24 cellular contexts compared by ENCODE assay signal in the genomic region with DNA sequence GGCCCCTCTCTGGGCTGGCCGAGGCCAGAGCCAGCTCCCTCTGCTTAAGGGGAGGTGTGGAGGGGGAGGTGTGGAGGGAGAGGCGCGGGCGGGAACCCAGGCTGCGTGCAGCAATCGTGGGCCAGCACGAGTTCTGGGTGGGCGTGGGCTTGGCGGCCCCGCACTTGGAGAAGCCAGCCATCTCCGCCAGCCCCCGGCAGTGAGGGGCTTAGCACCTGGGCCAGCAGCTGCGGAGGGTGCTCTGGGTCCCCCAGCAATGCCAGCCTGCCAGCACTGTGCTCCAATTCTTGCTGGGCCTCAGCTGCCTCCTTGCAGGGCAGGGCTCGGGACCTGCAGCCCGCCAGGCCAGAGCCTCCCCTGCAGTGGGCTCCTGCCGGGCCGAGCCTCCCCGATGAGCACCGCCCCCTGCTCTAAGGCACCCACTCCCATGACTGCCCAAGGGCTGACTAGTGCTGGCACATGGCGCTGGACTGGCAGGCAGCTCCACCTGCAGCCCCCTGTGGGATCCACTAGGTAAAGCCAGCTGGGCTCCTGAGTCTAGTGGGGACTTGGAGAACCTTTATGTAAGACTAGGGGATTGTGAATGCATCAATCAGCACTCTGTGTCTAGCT.
"Had no signal": no experiment of that assay in that cellular context is flagged by ENCODE, and none has a peak within 500 bp of the region (broad histone marks: within the 10 kb centered on the region; RNA-seq: fewer than 3 reads in every experiment).

No MANE protein-coding gene starts in this region.

- H3K9me3 ChIP-seq: left lung, neutrophil, right atrium auricular region, spleen, stomach, testis, thyroid gland, transverse colon, upper lobe of left lung had no signal

- H3K9me3 Mint-ChIP-seq: mesothelial cell of epicardium; nephron; neural crest cell; stimulated activated effector memory CD8-positive, alpha-beta T cell treated with anti-CD3 and anti-CD28 coated beads, Interleukin-12 subunit alpha, Interleukin-12 subunit beta, amount 100 ng/mL, for 72 hours had no signal

- DNase-seq: hippocampal formation; left colon; mesendoderm; naive B cell; occipital lobe; spleen; stimulated activated CD4-positive, alpha-beta T cell treated with anti-CD3 and anti-CD28 coated beads, Interleukin-4, amount 100 ng/mL, for 24 hours; stimulated activated naive CD4-positive, alpha-beta T cell; stomach; thyroid gland; transverse colon had no signal

- H3K27ac ChIP-seq: left lung, neutrophil, parathyroid adenoma, right atrium auricular region, skin epidermis, spleen, stomach, testis, thyroid gland, transverse colon, upper lobe of left lung had no signal

- H3K4me3 Mint-ChIP-seq: mesothelial cell of epicardium; naive B cell; nephron; neural crest cell; stimulated activated effector memory CD8-positive, alpha-beta T cell treated with anti-CD3 and anti-CD28 coated beads, Interleukin-12 subunit alpha, Interleukin-12 subunit beta, amount 100 ng/mL, for 72 hours had no signal

- H3K27ac Mint-ChIP-seq: mesothelial cell of epicardium; naive B cell; stimulated activated effector memory CD8-positive, alpha-beta T cell treated with anti-CD3 and anti-CD28 coated beads, Interleukin-12 subunit alpha, Interleukin-12 subunit beta, amount 100 ng/mL, for 72 hours had no signal

- H3K36me3 ChIP-seq: left lung, neutrophil, right atrium auricular region, spleen, stomach, thyroid gland, transverse colon, upper lobe of left lung had no signal

- ATAC-seq: left colon; left lung; sciatic nerve; stimulated activated effector memory CD8-positive, alpha-beta T cell treated with anti-CD3 and anti-CD28 coated beads, Interleukin-12 subunit alpha, Interleukin-12 subunit beta, amount 100 ng/mL, for 72 hours had no signal

- H3K4me3 ChIP-seq: left lung, lung, right atrium auricular region, skin epidermis, spleen, stomach, thyroid gland, transverse colon, upper lobe of left lung had no signal

- H3K4me1 ChIP-seq: left lung, parathyroid adenoma, right atrium auricular region, testis, thyroid gland had no signal

- H3K27me3 ChIP-seq: left lung, right atrium auricular region, spleen, stomach, testis, thyroid gland, transverse colon, upper lobe of left lung had no signal

- H3K4me1 Mint-ChIP-seq: naive B cell; stimulated activated effector memory CD8-positive, alpha-beta T cell treated with anti-CD3 and anti-CD28 coated beads, Interleukin-12 subunit alpha, Interleukin-12 subunit beta, amount 100 ng/mL, for 72 hours had no signal

- H3K9ac ChIP-seq: parathyroid adenoma had no signal

- H2AFZ ChIP-seq: parathyroid adenoma had no signal
